Comparison of ENCODE assay signal across 11 cellular contexts in the genomic region with DNA sequence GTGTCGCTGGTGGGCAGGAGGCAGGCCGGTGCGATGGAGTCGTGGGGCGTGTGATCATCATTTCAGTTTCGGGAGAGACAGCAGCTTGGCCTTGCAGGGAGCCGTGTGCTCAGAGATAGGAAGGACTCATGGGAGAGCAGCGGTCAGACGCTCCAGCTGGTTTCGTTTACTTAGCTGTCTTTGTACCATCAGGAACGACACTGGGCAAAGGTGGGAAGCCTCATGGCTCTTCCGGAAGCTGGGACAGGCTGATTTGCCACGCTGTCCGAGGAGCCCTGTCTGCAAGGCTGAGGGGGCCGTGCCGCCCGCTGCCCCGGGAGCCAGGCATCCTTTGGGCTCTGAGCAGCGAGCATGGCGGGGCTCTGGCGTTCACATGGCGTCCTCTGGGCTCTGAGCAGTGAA. TPM values are rescaled to one million over a fixed set of nuclear protein-coding genes. Genes with fewer than 3 reads are reported as not detected.
DNase-seq lines count a peak whose midpoint lies in the region; ATAC-seq and TF ChIP-seq lines count a peak whose summit lies in the region.
"Had no signal": no experiment of that assay in that cellular context is flagged by ENCODE, and none has a peak within 500 bp of the region (broad histone marks: within the 10 kb centered on the region; RNA-seq: fewer than 3 reads in every experiment).

No MANE protein-coding gene starts in this region.

- no peak overlapping the region for H3K4ac ChIP-seq in H9 (ENCODE audit: low read depth, low read length)

- no peak overlapping the region for H2BK12ac ChIP-seq in H9 (ENCODE audit: insufficient read length, low read depth, low read length)

- no peaks in the 10 kb centered on the region for H3K23me2 ChIP-seq in H9 (ENCODE audit: insufficient read length, low read depth, low read length, poor library complexity, severe bottlenecking)

- no peaks in the 10 kb centered on the region for H3K79me2 ChIP-seq in H9 (ENCODE audit: insufficient read depth, low read length)
- H3K79me2 ChIP-seq: parathyroid adenoma had no signal

- no peak overlapping the region for H2AK5ac ChIP-seq in H9 (ENCODE audit: insufficient read length, low read length)

- H3K4me3 Mint-ChIP-seq in H9 (peak overlapping the region in 1 of 2 experiments; percentile 34; a peak in 1 of 5 replicates), WTC11 (no peak overlapping the region)

- H3K4me3 ChIP-seq in heart right ventricle (peak overlapping the region in 6 of 10 donors; percentile 5 to 33 (median 31)), sigmoid colon (peak overlapping the region in 2 of 4 donors; percentile 5 to 9)
- H3K4me3 ChIP-seq: PC-9 had no signal

- no CpG with 5 or more reads among the region's 22 CpGs for WGBS in H9 (ENCODE audit: extremely low coverage, insufficient read length, low lambda C conversion rate)
- WGBS in heart right ventricle, 2 donors: 38 to 45% methylated on average over 21 to 22 of the region's 22 CpGs
- whole genome bisulfite sequencing in sigmoid colon, 2 donors: 72 to 78% methylated on average over 22 of the region's 22 CpGs

- no peak overlapping the region for H3K4me2 ChIP-seq in H9 (ENCODE audit: insufficient read depth, insufficient read length, low read length)
- H3K4me2 ChIP-seq: PC-9 had no signal

- TF ChIP-seq POLR2A in sigmoid colon (IDR thresholded peaks at IDR 0.05): no peak

- no peak overlapping the region for H3K56ac ChIP-seq in H9 (ENCODE audit: insufficient read length, low read depth, low read length)

- H3K27ac ChIP-seq in H9 (ENCODE audit: insufficient read length, low read depth, low read length) (no peak overlapping the region), heart right ventricle (peak overlapping the region in 9 of 10 donors; percentile 84 to 94 (median 86)), sigmoid colon (peak overlapping the region; percentile 39 to 72 (median 51))
- H3K27ac ChIP-seq: parathyroid adenoma, PC-9 had no signal

- no peaks in the 10 kb centered on the region; a peak in 1 of 5 replicates for H3K9me3 Mint-ChIP-seq in H9
- H3K9me3 Mint-ChIP-seq in WTC11: peaks cover 5% of the 10 kb centered on the region; the same call in 1 of the 2 replicates

- H2AFZ ChIP-seq in H9 (ENCODE audit: low read length): no peak overlapping the region
- H2AFZ ChIP-seq: parathyroid adenoma, PC-9 had no signal

- DNase-seq in H9 (no peak), WTC11 (ENCODE audit: low spot score) (no peak), heart right ventricle (peak in 1 of 2 donors; percentile 43), sigmoid colon (no peak), DMS79 (lab: John Stamatoyannopoulos, UW) (no peak)
- no peak for DNase-seq in stimulated activated CD4-positive, alpha-beta T cell treated with anti-CD3 and anti-CD28 coated beads, Interleukin-4, amount 100 ng/mL, for 4 hours
- DNase-seq: caudate nucleus, PC-9 had no signal

- H4K91ac ChIP-seq in H9 (ENCODE audit: insufficient read length, low read depth, low read length): no peak overlapping the region

- intact Hi-C loops in heart right ventricle (cut with DNase I): loop anchor here in 2 of 10 donors (5.0 to 10.0 kb wide), 2 partner anchors 78 to 81 kb away; no protein-coding TSS in a partner anchor
- intact Hi-C loops in sigmoid colon (cut with DNase I): no loop called here

- CTCF ChIA-PET in WTC11 (lab: Charles Lee): interaction anchor here (0.6 to 1.7 kb wide), 6 partner anchors 16 to 298 kb away, joined by 3 to 6 read pairs (median 4); no protein-coding TSS in a partner anchor

- TF ChIP-seq EP300 in sigmoid colon (IDR thresholded peaks at IDR 0.05): no peak

- no peak overlapping the region; the same call in 1 of the 2 replicates for H3K14ac ChIP-seq in H9 (ENCODE audit: insufficient read depth, low read length)

- no peak overlapping the region for H4K5ac ChIP-seq in H9 (ENCODE audit: insufficient read length, low read depth, low read length)

- TF ChIP-seq CTCF in H9 (conservative IDR thresholded peaks at IDR 0.05) (no peak), WTC11 (IDR thresholded peaks at IDR 0.05) (no peak), heart right ventricle (IDR thresholded peaks at IDR 0.05) (peak in 1 of 9 donors; percentile 33), sigmoid colon (IDR thresholded peaks at IDR 0.05) (no peak)

- ATAC-seq in WTC11 (no peak), heart right ventricle (peak in 7 of 8 donors; percentile 4 to 31 (median 10)), GM18502 (IDR thresholded peaks at IDR 0.05; ENCODE audit: poor library complexity, unreplicated experiment) (no peak), GM19455 (IDR thresholded peaks at IDR 0.05; ENCODE audit: unreplicated experiment) (no peak)

- H3K4me1 ChIP-seq in H9 (ENCODE audit: insufficient read depth, low read length) (no peaks in the 10 kb centered on the region), heart right ventricle (peaks cover 52 to 87% (median 71%) of the 10 kb centered on the region in 9 donors), sigmoid colon (peaks cover 0 to 31% (median 24%) of the 10 kb centered on the region in 4 donors)
- H3K4me1 ChIP-seq: parathyroid adenoma had no signal

- no peaks in the 10 kb centered on the region for H3K79me1 ChIP-seq in H9 (ENCODE audit: insufficient read depth, low read depth, low read length, poor library complexity, severe bottlenecking)

- H3K9me3 ChIP-seq in H9 (ENCODE audit: control insufficient read depth, low read depth, low read length): no peaks in the 10 kb centered on the region
- no peaks in the 10 kb centered on the region for H3K9me3 ChIP-seq in heart right ventricle
- no peaks in the 10 kb centered on the region for H3K9me3 ChIP-seq in sigmoid colon

- no peak overlapping the region for H2BK5ac ChIP-seq in H9 (ENCODE audit: insufficient read length, low read length)

- H3K36me3 Mint-ChIP-seq in H9 (ENCODE audit: insufficient read depth in 1 of 3, low read depth in 3 of 3) (no peaks in the 10 kb centered on the region), WTC11 (no peaks in the 10 kb centered on the region)

- H3K23ac ChIP-seq in H9 (ENCODE audit: insufficient read length, low read depth, low read length): no peak overlapping the region

- no peak overlapping the region for H2BK20ac ChIP-seq in H9 (ENCODE audit: low read depth, low read length, poor library complexity, severe bottlenecking)

- peak overlapping the region in 2 of 3 experiments; percentile 26 to 46; a peak in 2 of 7 replicates for H3K27ac Mint-ChIP-seq in H9
- H3K27ac Mint-ChIP-seq in WTC11: peak overlapping the region; percentile 93

- H3K27me3 Mint-ChIP-seq in H9 (ENCODE audit: low read depth) (no peaks in the 10 kb centered on the region), WTC11 (ENCODE audit: low read depth) (no peaks in the 10 kb centered on the region)

- no peak overlapping the region for H2BK15ac ChIP-seq in H9 (ENCODE audit: low read depth, low read length)

- H2BK120ac ChIP-seq in H9 (ENCODE audit: low read depth, low read length, poor library complexity, severe bottlenecking): no peak overlapping the region

- no peak overlapping the region for H3T11ph ChIP-seq in H9 (ENCODE audit: low read length)

- H3K9ac ChIP-seq in H9 (ENCODE audit: extremely low read depth, insufficient read length, low read length): no peak overlapping the region
- H3K9ac ChIP-seq: parathyroid adenoma had no signal

- H3K27me3 ChIP-seq in H9 (ENCODE audit: insufficient read depth, low read length) (no peaks in the 10 kb centered on the region), heart right ventricle (no peaks in the 10 kb centered on the region), sigmoid colon (no peaks in the 10 kb centered on the region)

- H4K8ac ChIP-seq in H9 (replicated peaks; ENCODE audit: insufficient read length, low read depth, low read length): no peak overlapping the region

- no peaks in the 10 kb centered on the region for H4K20me1 ChIP-seq in H9 (ENCODE audit: control insufficient read depth, insufficient read depth, insufficient read length)

- H3K4me1 Mint-ChIP-seq in H9: peaks cover 7 to 12% of the 10 kb centered on the region in 2 experiments
- H3K4me1 Mint-ChIP-seq in WTC11: peaks cover 10% of the 10 kb centered on the region

- H3K36me3 ChIP-seq in heart right ventricle: peaks cover 0 to under 1% (median 0%) of the 10 kb centered on the region in 9 donors
- H3K36me3 ChIP-seq in sigmoid colon: no peaks in the 10 kb centered on the region

- H3K18ac ChIP-seq in H9 (ENCODE audit: insufficient read length, low read depth, low read length): no peak overlapping the region

- POLR2A ChIA-PET in WTC11 (lab: Charles Lee): no interaction called here

TF ChIP-seq in WTC11, 78 proteins besides CTCF, POLR2A, EP300 and RAD21:
- no peak for TF ChIP-seq SOX15 (CRISPR knock-in tag; IDR thresholded peaks at IDR 0.05)
- TF ChIP-seq ZNF317 (CRISPR knock-in tag; IDR thresholded peaks at IDR 0.05; ENCODE audit: borderline replicate concordance, low read depth): no peak
TF ChIP-seq in WTC11: peak in this region for 0.

RNA-seq across cellular contexts. Expression of gene GRAMD4, which starts 32.7 kb away (rescaled TPM):
- 19.8 and 20.4 TPM in 2 replicates for total RNA-seq in H9 (2021)
- total RNA-seq in WTC11 (2021): 32.8 to 41.0 TPM (median 33.1 TPM) in 3 replicates
- total RNA-seq in heart right ventricle: 100 to 1,000 TPM in 3 of 10 donors, 10 to 100 TPM in 7; 53.9 to 143 (median 71.0) TPM
- 10 to 100 TPM; 29.3 to 33.3 TPM for polyA plus RNA-seq in heart right ventricle
- 10 to 100 TPM; 11.6 to 46.2 (median 18.4) TPM for total RNA-seq in sigmoid colon
- 10 to 100 TPM; 22.8 to 57.2 (median 28.9) TPM for polyA plus RNA-seq in sigmoid colon

Comparison
In these comparisons a context has a peak if more than half of its experiments do, and no peak if none do; other contexts are left out.
1. ATAC-seq: peak in heart right ventricle (7 of 8); none in WTC11 (single experiment), GM18502 (single experiment) and GM19455 (single experiment).